Comparison of ENCODE assay signal across 31 cellular contexts in genomic region chr13:53788286-53788685, GRCh38.
DNase-seq lines count a peak whose midpoint lies in the region; ATAC-seq, FAIRE-seq and TF ChIP-seq lines count a peak whose summit lies in the region.
"Had no signal": no experiment of that assay in that cellular context is flagged by ENCODE, and none has a peak within 500 bp of the region (broad histone marks: within the 10 kb centered on the region; RNA-seq: fewer than 3 reads in every experiment).

No MANE protein-coding gene starts in this region.

- H3K9me3 ChIP-seq in HAP-1: no peaks in the 10 kb centered on the region
- H3K9me3 ChIP-seq in iPS-20b (ENCODE audit: insufficient read depth, low read depth, low read length): no peaks in the 10 kb centered on the region
- H3K9me3 ChIP-seq: A549, SJSA1 had no signal

- in situ Hi-C loops in HAP-1 (cut with MboI; ENCODE audit: low sequenced_read_pairs): no loop called here

- no peak for TF ChIP-seq POLR2A in GM12892 (IDR thresholded peaks at IDR 0.05; ENCODE audit: low read depth, low read length)

- no peak overlapping the region for H3K27ac ChIP-seq in iPS-20b (ENCODE audit: low read length)
- H3K27ac ChIP-seq: A549, C4-2B, KMS-11, PC-9, SJSA1 had no signal

- H3K36me3 ChIP-seq in HAP-1 (replicated peaks): no peaks in the 10 kb centered on the region
- no peaks in the 10 kb centered on the region for H3K36me3 ChIP-seq in iPS-20b (ENCODE audit: insufficient read depth, low read depth, low read length)
- H3K36me3 ChIP-seq: SJSA1 had no signal

- no peak overlapping the region for H3K4me3 ChIP-seq in HAP-1
- H3K4me3 ChIP-seq in iPS-20b (ENCODE audit: low read length): 0 out of 2 replicates have a peak overlapping the region, but pooled peaks have one; percentile 10
- H3K4me3 ChIP-seq: A549, PC-9, SJSA1 had no signal

- no peak for FAIRE-seq in GM12892 (lab: Jason Lieb, UNC)
- FAIRE-seq: A549, GM12891, H54 had no signal

- DNase-seq in HAP-1 (ENCODE audit: low spot score in 2 of 2): peak; percentile 14 to 34
- DNase-seq in NCI-H526 (lab: John Stamatoyannopoulos, UW): peak; percentile 36 to 48
- DNase-seq in NCI-H82 treated with DMSO at 0.1 percent for 48 hours (lab: John Stamatoyannopoulos, UW; ENCODE audit: unreplicated experiment): peak; percentile 96
- no peak for DNase-seq in activated naive CD8-positive, alpha-beta T cell treated with anti-CD3 and anti-CD28 coated beads for 36 hours
- DNase-seq in GM12892 (ENCODE audit: insufficient read length): no peak
- DNase-seq: Calu3; CD8-positive, alpha-beta memory T cell; DMS79 treated with DMSO at 0.1 percent for 48 hours; GF-D8; HFFc6; NCI-H1092; NCI-H1436 treated with DMSO at 0.1 percent for 48 hours; NCI-H2029; NCI-H446 treated with DMSO at 0.1 percent for 48 hours; NCI-H774; PC-9; Right ventricle myocardium superior; RPMI8226; T-helper 1 cell had no signal

- H3K4me1 Mint-ChIP-seq in activated naive CD8-positive, alpha-beta T cell treated with anti-CD3 and anti-CD28 coated beads for 36 hours: no peaks in the 10 kb centered on the region
- H3K4me1 Mint-ChIP-seq: B cell; CD8-positive, alpha-beta memory T cell; IgD-negative memory B cell had no signal

- H3K36me3 Mint-ChIP-seq in activated naive CD8-positive, alpha-beta T cell treated with anti-CD3 and anti-CD28 coated beads for 36 hours: no peaks in the 10 kb centered on the region
- H3K36me3 Mint-ChIP-seq: CD8-positive, alpha-beta memory T cell; IgD-negative memory B cell had no signal

- H3K27me3 Mint-ChIP-seq in activated naive CD8-positive, alpha-beta T cell treated with anti-CD3 and anti-CD28 coated beads for 36 hours: no peaks in the 10 kb centered on the region
- H3K27me3 Mint-ChIP-seq: B cell; CD8-positive, alpha-beta memory T cell; IgD-negative memory B cell had no signal

- H3K4me3 Mint-ChIP-seq in activated naive CD8-positive, alpha-beta T cell treated with anti-CD3 and anti-CD28 coated beads for 36 hours: no peak overlapping the region
- H3K4me3 Mint-ChIP-seq: B cell; CD8-positive, alpha-beta memory T cell; HFFc6; IgD-negative memory B cell; T-helper 2 cell treated with Interferon-gamma antibody and Interleukin-4, amounts not matched to agents 5 μg/mL and 100 μg/mL, for 36 hours had no signal

- no peak overlapping the region for H3K9ac ChIP-seq in iPS-20b (ENCODE audit: low read depth, low read length)
- H3K9ac ChIP-seq: KMS-11 had no signal

- no peaks in the 10 kb centered on the region for H3K27me3 ChIP-seq in HAP-1 (ENCODE audit: low read depth)
- no peaks in the 10 kb centered on the region for H3K27me3 ChIP-seq in iPS-20b (ENCODE audit: insufficient read depth, low read length)
- H3K27me3 ChIP-seq: SJSA1 had no signal

- ATAC-seq in HG02970 (IDR thresholded peaks at IDR 0.05; ENCODE audit: low FRiP score, unreplicated experiment) (no peak), GM19328 (IDR thresholded peaks at IDR 0.05; ENCODE audit: unreplicated experiment) (no peak)
- ATAC-seq: A549 had no signal

- peaks cover 15% of the 10 kb centered on the region for H3K4me1 ChIP-seq in HAP-1
- H3K4me1 ChIP-seq in iPS-20b (ENCODE audit: insufficient read depth, low read length): peaks cover 13% of the 10 kb centered on the region; the same call in 1 of the 2 replicates
- H3K4me1 ChIP-seq: A549, SJSA1 had no signal

- H3K27ac Mint-ChIP-seq in activated naive CD8-positive, alpha-beta T cell treated with anti-CD3 and anti-CD28 coated beads for 36 hours: no peak overlapping the region
- H3K27ac Mint-ChIP-seq: B cell; CD8-positive, alpha-beta memory T cell; HFFc6; IgD-negative memory B cell; T-helper 2 cell treated with Interferon-gamma antibody and Interleukin-4, amounts not matched to agents 5 μg/mL and 100 μg/mL, for 36 hours had no signal

- peaks cover 1% of the 10 kb centered on the region for H3K9me3 Mint-ChIP-seq in activated naive CD8-positive, alpha-beta T cell treated with anti-CD3 and anti-CD28 coated beads for 36 hours
- H3K9me3 Mint-ChIP-seq: T-helper 2 cell treated with Interferon-gamma antibody and Interleukin-4, amounts not matched to agents 5 μg/mL and 100 μg/mL, for 36 hours had no signal

Comparison
In these comparisons a context has a peak if more than half of its experiments do, and no peak if none do; other contexts are left out.
1. DNase-seq: peak in HAP-1 (2 of 2), NCI-H526 (2 of 2) and NCI-H82 treated with DMSO at 0.1 percent for 48 hours (single experiment); none in activated naive CD8-positive, alpha-beta T cell treated with anti-CD3 and anti-CD28 coated beads for 36 hours (single experiment) and GM12892 (single experiment).